ENCODE assay signal across 8 cellular contexts in genomic region chr19:37227996-37228395, GRCh38. TPM values are rescaled to one million over a fixed set of nuclear protein-coding genes. Genes with fewer than 3 reads are reported as not detected.
DNase-seq lines count a peak whose midpoint lies in the region; ATAC-seq and TF ChIP-seq lines count a peak whose summit lies in the region.
"Had no signal": no experiment of that assay in that cellular context is flagged by ENCODE, and none has a peak within 500 bp of the region (broad histone marks: within the 10 kb centered on the region; RNA-seq: fewer than 3 reads in every experiment).

No MANE protein-coding gene starts in this region.

- H3K9me3 ChIP-seq in neural progenitor cell (ENCODE audit: low read depth), result no peaks in the 10 kb centered on the region

- TF ChIP-seq CTCF in astrocyte of the spinal cord (IDR thresholded peaks at IDR 0.05; ENCODE audit: low read depth, low read length) (peak; percentile 65), neural progenitor cell (IDR thresholded peaks at IDR 0.05) (peak; percentile 74)

- in situ Hi-C loops in astrocyte of the spinal cord (cut with HindIII; ENCODE audit: low sequenced_read_pairs), result no loop called here

- H3K27me3 Mint-ChIP-seq in neural progenitor cell (ENCODE audit: insufficient read depth, low read depth), result peaks cover 4% of the 10 kb centered on the region

- H3K4me1 Mint-ChIP-seq in neural progenitor cell, result no peaks in the 10 kb centered on the region

- H3K4me2 ChIP-seq in neural progenitor cell, result no peak overlapping the region

- H3K36me3 Mint-ChIP-seq in neural progenitor cell, result peaks cover 54% of the 10 kb centered on the region

- no peak overlapping the region for H3K9ac ChIP-seq in neural progenitor cell

- DNase-seq in DMS53 treated with DMSO at 0.1 percent for 48 hours (lab: John Stamatoyannopoulos, UW; ENCODE audit: unreplicated experiment) (peak; percentile 32), astrocyte of the spinal cord (ENCODE audit: low read depth, low spot score) (peak; percentile 10), neural progenitor cell (ENCODE audit: low spot score) (peak; percentile 42), cerebellar nuclear complex (lab: John Stamatoyannopoulos, UW) (no peak)
- peak; percentile 3 for DNase-seq in Jurkat, Clone E6-1 (ENCODE audit: low read depth, low spot score)

- H4K20me1 ChIP-seq in neural progenitor cell (ENCODE audit: low read depth), result no peaks in the 10 kb centered on the region

- H3K27ac Mint-ChIP-seq in neural progenitor cell, result no peak overlapping the region

- no peak overlapping the region for H3K4me3 Mint-ChIP-seq in neural progenitor cell

- H3K4me3 ChIP-seq in Jurkat, Clone E6-1 (ENCODE audit: low read length), result no peak overlapping the region
- no peak overlapping the region for H3K4me3 ChIP-seq in astrocyte of the spinal cord (ENCODE audit: low read depth, low read length)
- no peak overlapping the region for H3K4me3 ChIP-seq in neural progenitor cell

- no peak overlapping the region for H2AFZ ChIP-seq in neural progenitor cell (replicated peaks)

- H3F3A ChIP-seq in neural progenitor cell (ENCODE audit: low read depth), result no peaks in the 10 kb centered on the region

- no peaks in the 10 kb centered on the region for H3K79me2 ChIP-seq in neural progenitor cell (ENCODE audit: low read depth)

- ATAC-seq in GM19397 (IDR thresholded peaks at IDR 0.05; ENCODE audit: unreplicated experiment), result no peak
- ATAC-seq in HG02973 (IDR thresholded peaks at IDR 0.05; ENCODE audit: unreplicated experiment), result no peak

- H3K9me3 Mint-ChIP-seq in neural progenitor cell, result peaks cover 52% of the 10 kb centered on the region

- no peaks in the 10 kb centered on the region for H3K27me3 ChIP-seq in neural progenitor cell
- H3K27me3 ChIP-seq: neutrophil had no signal

- no peaks in the 10 kb centered on the region for H3K4me1 ChIP-seq in neural progenitor cell

- no peak overlapping the region for H3K27ac ChIP-seq in neural progenitor cell
- H3K27ac ChIP-seq: neutrophil had no signal

- H3K36me3 ChIP-seq in neural progenitor cell, result peaks cover 9% of the 10 kb centered on the region

RNA-seq across cellular contexts. Expression of gene ZNF383, which starts 10.0 kb away (rescaled TPM):
- 4.2 TPM for polyA plus RNA-seq in Jurkat, Clone E6-1 (2012; ENCODE audit: insufficient read depth, insufficient read length)
- total RNA-seq in neural progenitor cell (ENCODE audit: low replicate concordance), result 6.8 and 8.9 TPM in 2 replicates

RNA-seq across cellular contexts. Expression of gene ZNF585B, which starts 17.7 kb away (rescaled TPM):
- not detected for polyA plus RNA-seq in Jurkat, Clone E6-1 (2012; ENCODE audit: insufficient read depth, insufficient read length)
- 5.7 and 10.2 TPM in 2 replicates for total RNA-seq in neural progenitor cell (ENCODE audit: low replicate concordance)

RNA-seq across cellular contexts. Expression of gene ZNF585A, which starts 55.5 kb away (rescaled TPM):
- not detected for polyA plus RNA-seq in Jurkat, Clone E6-1 (2012; ENCODE audit: insufficient read depth, insufficient read length)
- total RNA-seq in neural progenitor cell (ENCODE audit: low replicate concordance), result 9.9 and 10.6 TPM in 2 replicates

Comparison
In these comparisons a context has a peak if more than half of its experiments do, and no peak if none do; other contexts are left out.
1. DNase-seq: peak in DMS53 treated with DMSO at 0.1 percent for 48 hours (single experiment), Jurkat, Clone E6-1 (single experiment), astrocyte of the spinal cord (single experiment) and neural progenitor cell (single experiment); none in cerebellar nuclear complex (0 of 2).